In the genomic region with DNA sequence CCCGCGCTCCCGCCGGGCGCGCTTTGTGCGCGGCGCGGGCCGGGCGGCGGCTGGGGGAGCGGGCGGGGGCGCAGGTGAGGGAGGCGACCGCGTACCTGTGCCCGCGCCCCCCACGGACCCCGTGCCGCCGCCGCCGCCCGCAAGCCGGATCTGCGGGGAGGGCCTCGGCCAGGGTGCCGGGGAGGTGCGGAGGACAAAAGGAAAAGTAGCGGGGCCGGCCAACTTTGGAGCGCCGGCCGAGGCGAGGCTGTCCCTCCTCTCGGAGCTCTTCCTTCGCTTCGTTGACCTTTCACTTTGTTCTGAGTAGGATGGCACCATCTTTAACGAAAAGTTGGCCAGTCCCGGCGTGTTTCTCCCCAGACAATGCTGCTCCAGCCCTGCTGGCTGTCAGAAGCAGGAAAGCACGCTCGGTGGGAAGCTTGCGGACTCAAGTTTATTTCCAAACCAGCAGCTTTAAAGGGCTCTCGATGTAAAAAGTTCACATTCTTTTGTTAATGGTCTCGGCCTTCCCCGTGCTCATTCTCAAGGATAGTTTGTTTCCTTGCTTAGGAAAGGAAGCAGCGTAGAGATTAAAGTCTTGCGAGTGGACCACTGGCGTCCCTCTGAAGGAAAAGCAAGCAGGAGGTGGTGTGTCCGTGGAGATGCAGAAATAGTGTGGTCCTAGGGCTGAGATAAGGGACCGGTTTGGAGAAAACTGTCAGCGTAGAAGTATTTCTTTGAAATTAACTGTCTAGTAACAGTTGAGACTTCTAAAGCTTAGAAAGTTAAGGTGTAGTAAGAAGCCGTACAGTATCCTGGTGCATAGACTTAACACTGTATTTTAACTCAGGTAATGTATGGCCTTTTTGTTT, we compare ENCODE assay signal across 8 cellular contexts. TPM values are rescaled to one million over a fixed set of nuclear protein-coding genes. Genes with fewer than 3 reads are reported as not detected.
DNase-seq lines count a peak whose midpoint lies in the region; ATAC-seq lines count a peak whose summit lies in the region.

No MANE protein-coding gene starts in this region.

- H3K36me3 ChIP-seq in rectal smooth muscle tissue (ENCODE audit: control insufficient read depth, insufficient read depth, low read length) = peaks cover 14% of the 10 kb centered on the region

- peak overlapping the region; percentile 51 for H3K9ac ChIP-seq in rectal smooth muscle tissue (ENCODE audit: low read length)

- H3K27ac Mint-ChIP-seq in activated naive CD8-positive, alpha-beta T cell = peak overlapping the region; percentile 91

- peak overlapping the region; percentile 63 for H3K27ac ChIP-seq in rectal smooth muscle tissue (ENCODE audit: low read depth, low read length)

- H3K4me1 Mint-ChIP-seq in activated naive CD8-positive, alpha-beta T cell (ENCODE audit: low read depth) = peaks cover 43% of the 10 kb centered on the region

- peak overlapping the region; percentile 94 for H3K4me3 Mint-ChIP-seq in activated naive CD8-positive, alpha-beta T cell

- H3K27me3 Mint-ChIP-seq in activated naive CD8-positive, alpha-beta T cell = no peaks in the 10 kb centered on the region

- no peaks in the 10 kb centered on the region for H3K36me3 Mint-ChIP-seq in activated naive CD8-positive, alpha-beta T cell

- peak; percentile 28 for DNase-seq in NCI-H2227 (lab: John Stamatoyannopoulos, UW; ENCODE audit: unreplicated experiment)
- DNase-seq in NCI-H2227 treated with DMSO at 0.1 percent for 48 hours (lab: John Stamatoyannopoulos, UW) = no peak
- peak; percentile 65 for DNase-seq in M059J (ENCODE audit: low read depth)
- DNase-seq in left cardiac atrium = no peak
- no peak for DNase-seq in NCI-H1436 treated with DMSO at 0.1 percent for 48 hours (lab: John Stamatoyannopoulos, UW)

- H3K4me1 ChIP-seq in rectal smooth muscle tissue (ENCODE audit: control insufficient read depth, insufficient read depth, low read length) = peaks cover 17% of the 10 kb centered on the region

- no peaks in the 10 kb centered on the region for H3K9me3 Mint-ChIP-seq in activated naive CD8-positive, alpha-beta T cell (ENCODE audit: low read depth)

- no peaks in the 10 kb centered on the region for H3K27me3 ChIP-seq in rectal smooth muscle tissue (ENCODE audit: control insufficient read depth, insufficient read depth, low read length)

- ATAC-seq in GM21825 (IDR thresholded peaks at IDR 0.05; ENCODE audit: unreplicated experiment) (peak; percentile 18), left cardiac atrium (peak; percentile 5 to 16)

- intact Hi-C loops in left cardiac atrium (cut with DNase I) = no loop called here

- H3K4me3 ChIP-seq in rectal smooth muscle tissue (ENCODE audit: low read length) = peak overlapping the region; percentile 81

RNA-seq across cellular contexts. Expression of a gene that starts 0.7 kb away (rescaled TPM):
- 24.3 and 38.4 TPM in 2 replicates for total RNA-seq in M059J (2014; rRNA removed; shearing (Covaris generic))
- total RNA-seq in left cardiac atrium = 10 to 100 TPM; 31.9 to 38.1 TPM

RNA-seq across cellular contexts. Expression of a gene that starts 14.0 kb away (rescaled TPM):
- 29.1 and 31.7 TPM in 2 replicates for total RNA-seq in M059J (2014; rRNA removed; shearing (Covaris generic))
- total RNA-seq in left cardiac atrium = 10 to 100 TPM; 17.3 to 20.0 TPM

RNA-seq across cellular contexts. Expression of a gene that starts 29.2 kb away (rescaled TPM):
- total RNA-seq in M059J (2014; rRNA removed; shearing (Covaris generic)) = 20.6 and 33.0 TPM in 2 replicates
- 10 to 100 TPM in 1 of 2 donors, 1 to 10 TPM in 1; 9.4 to 12.2 TPM for total RNA-seq in left cardiac atrium

RNA-seq across cellular contexts. Expression of a gene that starts 40.7 kb away (rescaled TPM):
- 20.8 and 25.5 TPM in 2 replicates for total RNA-seq in M059J (2014; rRNA removed; shearing (Covaris generic))
- 10 to 100 TPM; 18.4 to 21.4 TPM for total RNA-seq in left cardiac atrium

Comparison
In these comparisons a context has a peak if more than half of its experiments do, and no peak if none do; other contexts are left out.
1. DNase-seq: peak in NCI-H2227 (single experiment) and M059J (single experiment); none in NCI-H2227 treated with DMSO at 0.1 percent for 48 hours (single experiment), left cardiac atrium (single experiment) and NCI-H1436 treated with DMSO at 0.1 percent for 48 hours (single experiment).